ENCODE assay signal across 1 cellular context in genomic region chr17:42920922-42921321, GRCh38.
A peak's percentile ranks its signal among the peaks of the same experiment; 100 is the strongest.
TF ChIP-seq lines count a peak whose summit lies in the region.

No MANE protein-coding gene starts in this region.

TF ChIP-seq in HepG2, 621 proteins besides CTCF, POLR2A, EP300 and RAD21 (continued from another document and continues in another):
- TF ChIP-seq ZBTB14 (CRISPR knock-in tag; IDR thresholded peaks at IDR 0.05) (no peak), ZNF562 (CRISPR knock-in tag; IDR thresholded peaks at IDR 0.05; ENCODE audit: borderline replicate concordance) (no peak), ZNF740 (CRISPR knock-in tag; IDR thresholded peaks at IDR 0.05) (no peak), E2F2 (CRISPR knock-in tag; IDR thresholded peaks at IDR 0.05; ENCODE audit: borderline replicate concordance) (no peak), MTA3 (CRISPR knock-in tag; IDR thresholded peaks at IDR 0.05) (no peak), HCFC1 (IDR thresholded peaks at IDR 0.05; ENCODE audit: low read depth, low read length) (no peak), ELF3 (CRISPR knock-in tag; IDR thresholded peaks at IDR 0.05) (no peak), ZNF691 (CRISPR knock-in tag; IDR thresholded peaks at IDR 0.05; ENCODE audit: borderline replicate concordance, low read depth) (no peak), ZBTB1 (CRISPR knock-in tag; IDR thresholded peaks at IDR 0.05; ENCODE audit: borderline replicate concordance) (no peak), ZNF780A (CRISPR knock-in tag; IDR thresholded peaks at IDR 0.05) (no peak), HMGXB3 (CRISPR knock-in tag; IDR thresholded peaks at IDR 0.05; ENCODE audit: borderline replicate concordance) (no peak), ASH2L (IDR thresholded peaks at IDR 0.05; ENCODE audit: insufficient read length, low read depth, low read length) (no peak), KIAA2018 (CRISPR knock-in tag; IDR thresholded peaks at IDR 0.05; ENCODE audit: borderline replicate concordance) (no peak), BHLHE40 (IDR thresholded peaks at IDR 0.05; ENCODE audit: low read length) (peak; percentile 42; the same call in 1 of the 2 replicates), MAZ (IDR thresholded peaks at IDR 0.05; ENCODE audit: borderline replicate concordance, low read depth, low read length) (no peak), MAZ (CRISPR knock-in tag; IDR thresholded peaks at IDR 0.05; ENCODE audit: low read depth) (peak; percentile 59; the same call in 1 of the 2 replicates), KDM1A (CRISPR knock-in tag; IDR thresholded peaks at IDR 0.05) (no peak), PHF21A (CRISPR knock-in tag; IDR thresholded peaks at IDR 0.05) (peak; percentile 22; the same call in 1 of the 2 replicates), JARID2 (CRISPR knock-in tag; IDR thresholded peaks at IDR 0.05; ENCODE audit: insufficient replicate concordance) (no peak), KDM4B (CRISPR knock-in tag; IDR thresholded peaks at IDR 0.05) (no peak; the same call in 1 of the 2 replicates), NR2C2 (CRISPR knock-in tag; IDR thresholded peaks at IDR 0.05; ENCODE audit: borderline replicate concordance) (0 out of 2 replicates have a peak, but pooled peaks have one; percentile 8), EED (CRISPR knock-in tag; IDR thresholded peaks at IDR 0.05) (no peak), ZBTB38 (CRISPR knock-in tag; IDR thresholded peaks at IDR 0.05) (no peak), ZNF563 (CRISPR knock-in tag; IDR thresholded peaks at IDR 0.05) (no peak), HOXA9 (CRISPR knock-in tag; IDR thresholded peaks at IDR 0.05; ENCODE audit: borderline replicate concordance) (no peak), TRAFD1 (CRISPR knock-in tag; IDR thresholded peaks at IDR 0.05; ENCODE audit: borderline replicate concordance) (no peak), MXD4 (CRISPR knock-in tag; IDR thresholded peaks at IDR 0.05) (no peak), REPIN1 (CRISPR knock-in tag; IDR thresholded peaks at IDR 0.05; ENCODE audit: borderline replicate concordance, low read depth) (no peak), THAP11 (CRISPR knock-in tag; IDR thresholded peaks at IDR 0.05) (peak; percentile 26; the same call in 1 of the 2 replicates), NBN (conservative IDR thresholded peaks at IDR 0.05) (no peak), BRCA1 (CRISPR knock-in tag; IDR thresholded peaks at IDR 0.05) (no peak), ZNF503 (CRISPR knock-in tag; IDR thresholded peaks at IDR 0.05) (0 out of 2 replicates have a peak, but pooled peaks have one; percentile 17), MAX (IDR thresholded peaks at IDR 0.05) (peak; percentile 71), TSC22D2 (CRISPR knock-in tag; IDR thresholded peaks at IDR 0.05; ENCODE audit: borderline replicate concordance) (no peak), ZNF550 (CRISPR knock-in tag; IDR thresholded peaks at IDR 0.05; ENCODE audit: borderline replicate concordance) (no peak), ZBTB44 (CRISPR knock-in tag; IDR thresholded peaks at IDR 0.05) (no peak), ZNF749 (CRISPR knock-in tag; IDR thresholded peaks at IDR 0.05; ENCODE audit: borderline replicate concordance) (no peak), U2AF2 (IDR thresholded peaks at IDR 0.05; ENCODE audit: low read depth, low read length) (no peak), TMF1 (CRISPR knock-in tag; IDR thresholded peaks at IDR 0.05; ENCODE audit: low read depth) (no peak), ZNF678 (CRISPR knock-in tag; IDR thresholded peaks at IDR 0.05) (no peak)
